ENCODE assay signal across 11 cellular contexts in the genomic region with DNA sequence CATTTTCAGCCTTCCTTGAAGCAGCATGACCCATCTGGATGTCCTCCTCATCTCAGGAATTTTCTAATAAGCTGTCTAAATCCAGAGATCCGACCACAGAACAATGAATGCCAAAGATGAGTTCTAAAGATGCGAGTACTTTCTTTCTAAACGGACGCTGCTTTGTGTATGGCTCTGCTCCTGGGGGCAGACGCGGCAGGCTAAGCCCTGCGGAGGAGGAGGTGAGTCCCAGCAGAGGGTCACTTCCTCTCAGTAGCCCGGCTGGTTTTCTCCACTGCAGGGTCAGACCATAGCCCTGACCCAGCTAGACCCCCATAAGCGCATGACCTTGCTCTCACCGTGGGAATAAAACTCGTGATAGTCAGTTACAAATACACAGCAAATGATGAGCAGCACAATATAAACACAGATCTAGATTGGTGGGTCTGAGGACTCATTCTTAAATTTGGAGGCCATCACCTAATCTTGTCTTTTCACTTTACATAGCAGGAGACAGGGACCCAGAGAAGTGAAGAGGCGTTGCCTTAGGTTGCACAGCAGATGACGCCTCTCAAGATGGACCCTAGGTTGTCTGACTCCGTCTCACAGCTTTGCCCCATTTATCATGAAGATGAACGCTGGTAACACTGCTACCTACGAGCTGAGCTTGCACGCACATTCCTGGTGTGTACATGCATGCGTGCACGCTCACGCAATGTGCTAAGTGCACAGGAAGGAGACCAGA. TPM values are rescaled to one million over a fixed set of nuclear protein-coding genes. Genes with fewer than 3 reads are reported as not detected.
DNase-seq lines count a peak whose midpoint lies in the region; ATAC-seq, FAIRE-seq and TF ChIP-seq lines count a peak whose summit lies in the region.
"Had no signal": no experiment of that assay in that cellular context is flagged by ENCODE, and none has a peak within 500 bp of the region (broad histone marks: within the 10 kb centered on the region; RNA-seq: fewer than 3 reads in every experiment).

No MANE protein-coding gene starts in this region.

- H3K27ac ChIP-seq in astrocyte (ENCODE audit: low read depth, low read length) (peak overlapping the region; percentile 97), lower lobe of right lung (peak overlapping the region; percentile 86), upper lobe of left lung (peak overlapping the region; percentile 93 to 95 (median 94))
- H3K27ac ChIP-seq: C4-2B had no signal

- intact Hi-C loops in lower lobe of right lung (cut with DNase I) = no loop called here

- peak overlapping the region; percentile 73 for H3K9ac ChIP-seq in astrocyte (ENCODE audit: low read length)

- TF ChIP-seq POLR2A in upper lobe of left lung (IDR thresholded peaks at IDR 0.05) = no peak

- H3K9me3 ChIP-seq in astrocyte (ENCODE audit: insufficient read depth, low read depth, low read length) (no peaks in the 10 kb centered on the region), lower lobe of right lung (no peaks in the 10 kb centered on the region), upper lobe of left lung (no peaks in the 10 kb centered on the region)

- DNase-seq in activated naive CD4-positive, alpha-beta T cell treated with anti-CD3 and anti-CD28 coated beads, Interleukin-2, amount 10 ng/mL, durations not matched to agents 7 days and 5 days = no peak
- DNase-seq in activated naive CD4-positive, alpha-beta T cell treated with Interleukin-2 at 50 U/mL for 16 hours = no peak
- DNase-seq in astrocyte (ENCODE audit: low read depth) (peak; percentile 71), lower lobe of right lung (peak; percentile 19), upper lobe of left lung (no peak), putamen (ENCODE audit: low spot score) (no peak)

- H3K4me3 ChIP-seq in astrocyte (ENCODE audit: insufficient read depth, low read depth, low read length) (no peak overlapping the region), lower lobe of right lung (no peak overlapping the region), upper lobe of left lung (no peak overlapping the region)

- no peak overlapping the region for H3K4me3 Mint-ChIP-seq in activated naive CD4-positive, alpha-beta T cell treated with anti-CD3 and anti-CD28 coated beads, Interleukin-2, amount 10 ng/mL, durations not matched to agents 7 days and 5 days
- H3K4me3 Mint-ChIP-seq in astrocyte (ENCODE audit: unreplicated experiment) = no peak overlapping the region

- H2AFZ ChIP-seq in astrocyte (ENCODE audit: low read depth, low read length) = no peak overlapping the region

- ATAC-seq in lower lobe of right lung = no peak
- no peak for ATAC-seq in upper lobe of left lung (ENCODE audit: low FRiP score in 2 of 2)
- no peak for ATAC-seq in GM18867 (IDR thresholded peaks at IDR 0.05; ENCODE audit: unreplicated experiment)
- ATAC-seq in HG03280 (IDR thresholded peaks at IDR 0.05; ENCODE audit: unreplicated experiment) = no peak

- peaks cover 50% of the 10 kb centered on the region for H3K4me1 ChIP-seq in astrocyte (ENCODE audit: insufficient read depth, low read length)
- peaks cover 65% of the 10 kb centered on the region for H3K4me1 ChIP-seq in lower lobe of right lung
- peaks cover 61 to 78% (median 68%) of the 10 kb centered on the region in 4 donors for H3K4me1 ChIP-seq in upper lobe of left lung

- peak overlapping the region; percentile 67 for H3K27ac Mint-ChIP-seq in activated naive CD4-positive, alpha-beta T cell treated with anti-CD3 and anti-CD28 coated beads, Interleukin-2, amount 10 ng/mL, durations not matched to agents 7 days and 5 days
- peak overlapping the region; percentile 69 for H3K27ac Mint-ChIP-seq in astrocyte (ENCODE audit: unreplicated experiment)

- CTCF ChIA-PET in activated naive CD4-positive, alpha-beta T cell treated with anti-CD3 and anti-CD28 coated beads, Interleukin-2, amount 10 ng/mL, durations not matched to agents 7 days and 5 days (lab: Charles Lee) = no interaction called here

- no peak for TF ChIP-seq EP300 in upper lobe of left lung (IDR thresholded peaks at IDR 0.05)

- peaks cover 1% of the 10 kb centered on the region for H4K20me1 ChIP-seq in astrocyte (ENCODE audit: insufficient read depth, low read length)

- H3K4me2 ChIP-seq in astrocyte (ENCODE audit: low read length) = peak overlapping the region; percentile 43

- H3K4me1 Mint-ChIP-seq in activated naive CD4-positive, alpha-beta T cell treated with anti-CD3 and anti-CD28 coated beads, Interleukin-2, amount 10 ng/mL, durations not matched to agents 7 days and 5 days = peaks cover 48% of the 10 kb centered on the region
- H3K4me1 Mint-ChIP-seq in astrocyte (ENCODE audit: low read depth, unreplicated experiment) = peaks cover 43% of the 10 kb centered on the region

- 58 to 69% methylated on average over 20 of the region's 20 CpGs for WGBS in upper lobe of left lung, 2 donors

- H3K27me3 ChIP-seq in astrocyte (ENCODE audit: insufficient read depth, low read length) = no peaks in the 10 kb centered on the region
- no peaks in the 10 kb centered on the region for H3K27me3 ChIP-seq in lower lobe of right lung (ENCODE audit: low read depth)
- no peaks in the 10 kb centered on the region for H3K27me3 ChIP-seq in upper lobe of left lung

- H3K79me2 ChIP-seq in astrocyte (ENCODE audit: insufficient read depth, low read length) = peaks cover 82% of the 10 kb centered on the region

- H3K9me3 Mint-ChIP-seq in activated naive CD4-positive, alpha-beta T cell treated with anti-CD3 and anti-CD28 coated beads, Interleukin-2, amount 10 ng/mL, durations not matched to agents 7 days and 5 days = no peaks in the 10 kb centered on the region
- H3K9me3 Mint-ChIP-seq in astrocyte (ENCODE audit: unreplicated experiment) = no peaks in the 10 kb centered on the region

- peaks cover 23% of the 10 kb centered on the region for H3K36me3 Mint-ChIP-seq in activated naive CD4-positive, alpha-beta T cell treated with anti-CD3 and anti-CD28 coated beads, Interleukin-2, amount 10 ng/mL, durations not matched to agents 7 days and 5 days
- H3K36me3 Mint-ChIP-seq in astrocyte (ENCODE audit: low read depth, unreplicated experiment) = peaks cover 37% of the 10 kb centered on the region

- no peak for FAIRE-seq in astrocyte (lab: Jason Lieb, UNC)

- H3K27me3 Mint-ChIP-seq in activated naive CD4-positive, alpha-beta T cell treated with anti-CD3 and anti-CD28 coated beads, Interleukin-2, amount 10 ng/mL, durations not matched to agents 7 days and 5 days = no peaks in the 10 kb centered on the region
- H3K27me3 Mint-ChIP-seq in astrocyte (ENCODE audit: low read depth, unreplicated experiment) = no peaks in the 10 kb centered on the region

- no peak for TF ChIP-seq CTCF in astrocyte (IDR thresholded peaks at IDR 0.05; ENCODE audit: insufficient read depth, low read depth, low read length)
- no peak for TF ChIP-seq CTCF in lower lobe of right lung (IDR thresholded peaks at IDR 0.05)
- TF ChIP-seq CTCF in upper lobe of left lung (IDR thresholded peaks at IDR 0.05) = no peak

- H3K36me3 ChIP-seq in astrocyte (ENCODE audit: insufficient read depth, low read length) = peaks cover 34% of the 10 kb centered on the region
- H3K36me3 ChIP-seq in lower lobe of right lung = peaks cover 9% of the 10 kb centered on the region
- peaks cover 0 to 20% (median 0%) of the 10 kb centered on the region in 4 donors for H3K36me3 ChIP-seq in upper lobe of left lung

RNA-seq across cellular contexts. Expression of a gene that starts 16.6 kb away (rescaled TPM):
- total RNA-seq in astrocyte = 64.6 and 75.9 TPM in 2 replicates
- total RNA-seq in lower lobe of right lung = 45.6 TPM
- total RNA-seq in upper lobe of left lung = 10 to 100 TPM; 23.9 to 66.0 (median 43.8) TPM

RNA-seq across cellular contexts. Expression of a gene that starts 39.1 kb away (rescaled TPM):
- not detected in 2 replicates for total RNA-seq in astrocyte
- not detected for total RNA-seq in lower lobe of right lung
- total RNA-seq in upper lobe of left lung = not detected
- total RNA-seq: LHCN-M2; T-helper 1 cell treated with Interleukin-12 subunit alpha and Interleukin-12 subunit beta and Interleukin-4 antibody, amounts not matched to agents 30 ng/mL and 1 ng/mL, for 36 hours had no signal

Comparison
In these comparisons a context has a peak if more than half of its experiments do, and no peak if none do; other contexts are left out.
1. DNase-seq: peak in astrocyte (single experiment) and lower lobe of right lung (single experiment); none in activated naive CD4-positive, alpha-beta T cell treated with anti-CD3 and anti-CD28 coated beads, Interleukin-2, amount 10 ng/mL, durations not matched to agents 7 days and 5 days (single experiment), activated naive CD4-positive, alpha-beta T cell treated with Interleukin-2 at 50 U/mL for 16 hours (single experiment), upper lobe of left lung (0 of 2) and putamen (single experiment).
2. Peak in every context shown above with its lines, with median percentiles within 50 percentile points of each other: H3K27ac ChIP-seq.